18 cellular contexts compared by ENCODE assay signal in genomic region chr1:22591576-22591975, GRCh38. TPM values are rescaled to one million over a fixed set of nuclear protein-coding genes. Genes with fewer than 3 reads are reported as not detected.
DNase-seq lines count a peak whose midpoint lies in the region; ATAC-seq, FAIRE-seq and TF ChIP-seq lines count a peak whose summit lies in the region.
"Had no signal": no experiment of that assay in that cellular context is flagged by ENCODE, and none has a peak within 500 bp of the region (broad histone marks: within the 10 kb centered on the region; RNA-seq: fewer than 3 reads in every experiment).

No MANE protein-coding gene starts in this region.

- ATAC-seq in HG02571 (IDR thresholded peaks at IDR 0.05; ENCODE audit: unreplicated experiment): no peak
- ATAC-seq: HCT116 had no signal

- H3K79me2 ChIP-seq in H9 (ENCODE audit: insufficient read depth, low read length) (no peaks in the 10 kb centered on the region), astrocyte (ENCODE audit: insufficient read depth, low read length) (no peaks in the 10 kb centered on the region)

- H2BK120ac ChIP-seq in H9 (ENCODE audit: low read depth, low read length, poor library complexity, severe bottlenecking): no peak overlapping the region

- H3K4me3 ChIP-seq in astrocyte (ENCODE audit: insufficient read depth, low read depth, low read length): no peak overlapping the region

- H3K56ac ChIP-seq in H9 (ENCODE audit: insufficient read length, low read depth, low read length): no peak overlapping the region

- H4K20me1 ChIP-seq in H9 (ENCODE audit: control insufficient read depth, insufficient read depth, insufficient read length) (no peaks in the 10 kb centered on the region), astrocyte (ENCODE audit: insufficient read depth, low read length) (no peaks in the 10 kb centered on the region)

- no peaks in the 10 kb centered on the region for H3K9me3 Mint-ChIP-seq in H9
- peaks cover 3% of the 10 kb centered on the region for H3K9me3 Mint-ChIP-seq in astrocyte (ENCODE audit: unreplicated experiment)
- H3K9me3 Mint-ChIP-seq: CD4-positive, alpha-beta T cell had no signal

- DNase-seq in H9: no peak
- no peak for DNase-seq in astrocyte (ENCODE audit: low read depth)
- peak; percentile 68 for DNase-seq in islet precursor cell
- DNase-seq in urothelium cell line (ENCODE audit: low spot score): peak; percentile 28
- no peak for DNase-seq in GM03348 (ENCODE audit: low spot score)
- DNase-seq in NCI-H82 treated with DMSO at 0.1 percent for 48 hours (lab: John Stamatoyannopoulos, UW; ENCODE audit: unreplicated experiment): no peak
- DNase-seq: C1 segment of cervical spinal cord; Calu3; CD4-positive, alpha-beta T cell; DMS 273 treated with DMSO at 0.1 percent for 48 hours; DMS79; GF-D8 had no signal

- FAIRE-seq in astrocyte (lab: Jason Lieb, UNC) (no peak), urothelium cell line (lab: Jason Lieb, UNC) (no peak)
- FAIRE-seq: A204.1 had no signal

- no peak overlapping the region for H4K5ac ChIP-seq in H9 (ENCODE audit: insufficient read length, low read depth, low read length)

- H2AFZ ChIP-seq in H9 (ENCODE audit: low read length): no peak overlapping the region
- no peak overlapping the region for H2AFZ ChIP-seq in astrocyte (ENCODE audit: low read depth, low read length)

- H3K23ac ChIP-seq in H9 (ENCODE audit: insufficient read length, low read depth, low read length): no peak overlapping the region

- no peak for TF ChIP-seq CTCF in H9 (conservative IDR thresholded peaks at IDR 0.05)
- no peak for TF ChIP-seq CTCF in astrocyte (IDR thresholded peaks at IDR 0.05; ENCODE audit: insufficient read depth, low read depth, low read length)

- WGBS in H9 (ENCODE audit: extremely low coverage, insufficient read length, low lambda C conversion rate): no CpG with 5 or more reads among the region's 8 CpGs

- H3K36me3 Mint-ChIP-seq in H9 (ENCODE audit: insufficient read depth in 1 of 3, low read depth in 3 of 3) (no peaks in the 10 kb centered on the region), astrocyte (ENCODE audit: low read depth, unreplicated experiment) (no peaks in the 10 kb centered on the region)

- H3K9me3 ChIP-seq in H9 (ENCODE audit: control insufficient read depth, low read depth, low read length) (no peaks in the 10 kb centered on the region), astrocyte (ENCODE audit: insufficient read depth, low read depth, low read length) (no peaks in the 10 kb centered on the region)

- H3K4me3 Mint-ChIP-seq in H9 (no peak overlapping the region; a peak in 1 of 5 replicates), astrocyte (ENCODE audit: unreplicated experiment) (peak overlapping the region; percentile 51)
- H3K4me3 Mint-ChIP-seq: B cell; CD4-positive, alpha-beta T cell had no signal

- no peaks in the 10 kb centered on the region for H3K23me2 ChIP-seq in H9 (ENCODE audit: insufficient read length, low read depth, low read length, poor library complexity, severe bottlenecking)

- H3K4me1 ChIP-seq in H9 (ENCODE audit: insufficient read depth, low read length): no peaks in the 10 kb centered on the region
- no peaks in the 10 kb centered on the region for H3K4me1 ChIP-seq in astrocyte (ENCODE audit: insufficient read depth, low read length)

- H3K4me2 ChIP-seq in H9 (ENCODE audit: insufficient read depth, insufficient read length, low read length): no peak overlapping the region
- no peak overlapping the region for H3K4me2 ChIP-seq in astrocyte (ENCODE audit: low read length)

- no peak overlapping the region for H2AK5ac ChIP-seq in H9 (ENCODE audit: insufficient read length, low read length)

- no peaks in the 10 kb centered on the region for H3K79me1 ChIP-seq in H9 (ENCODE audit: insufficient read depth, low read depth, low read length, poor library complexity, severe bottlenecking)

- H2BK12ac ChIP-seq in H9 (ENCODE audit: insufficient read length, low read depth, low read length): no peak overlapping the region

- H3K27ac ChIP-seq in H9 (ENCODE audit: insufficient read length, low read depth, low read length): no peak overlapping the region
- no peak overlapping the region for H3K27ac ChIP-seq in astrocyte (ENCODE audit: low read depth, low read length)

- no peak overlapping the region for H4K91ac ChIP-seq in H9 (ENCODE audit: insufficient read length, low read depth, low read length)

- no peak overlapping the region for H2BK20ac ChIP-seq in H9 (ENCODE audit: low read depth, low read length, poor library complexity, severe bottlenecking)

- peak overlapping the region in 2 of 3 experiments; percentile 8 to 21; a peak in 2 of 7 replicates for H3K27ac Mint-ChIP-seq in H9
- no peak overlapping the region for H3K27ac Mint-ChIP-seq in astrocyte (ENCODE audit: unreplicated experiment)
- H3K27ac Mint-ChIP-seq: B cell; CD4-positive, alpha-beta T cell; IgD-negative memory B cell had no signal

- no peaks in the 10 kb centered on the region for H3K36me3 ChIP-seq in astrocyte (ENCODE audit: insufficient read depth, low read length)

- H4K8ac ChIP-seq in H9 (replicated peaks; ENCODE audit: insufficient read length, low read depth, low read length): no peak overlapping the region

- H3K14ac ChIP-seq in H9 (ENCODE audit: insufficient read depth, low read length): no peak overlapping the region

- no peak overlapping the region for H3K18ac ChIP-seq in H9 (ENCODE audit: insufficient read length, low read depth, low read length)

- H3K4ac ChIP-seq in H9 (ENCODE audit: low read depth, low read length): no peak overlapping the region

- H2BK5ac ChIP-seq in H9 (ENCODE audit: insufficient read length, low read length): no peak overlapping the region

- H3K27me3 Mint-ChIP-seq in H9 (ENCODE audit: low read depth): peaks cover 2% of the 10 kb centered on the region
- peaks cover 45% of the 10 kb centered on the region for H3K27me3 Mint-ChIP-seq in astrocyte (ENCODE audit: low read depth, unreplicated experiment)

- no peak overlapping the region for H3T11ph ChIP-seq in H9 (ENCODE audit: low read length)

- H3K27me3 ChIP-seq in H9 (ENCODE audit: insufficient read depth, low read length) (no peaks in the 10 kb centered on the region), astrocyte (ENCODE audit: insufficient read depth, low read length) (peaks cover 6% of the 10 kb centered on the region)

- H3K9ac ChIP-seq in H9 (ENCODE audit: extremely low read depth, insufficient read length, low read length) (no peak overlapping the region), astrocyte (ENCODE audit: low read length) (no peak overlapping the region)

- peaks cover 2 to 14% of the 10 kb centered on the region in 2 experiments; a peak in 3 of 4 replicates for H3K4me1 Mint-ChIP-seq in H9
- H3K4me1 Mint-ChIP-seq in astrocyte (ENCODE audit: low read depth, unreplicated experiment): peaks cover 10% of the 10 kb centered on the region
- H3K4me1 Mint-ChIP-seq: B cell, IgD-negative memory B cell had no signal

- no peak overlapping the region for H2BK15ac ChIP-seq in H9 (ENCODE audit: low read depth, low read length)

RNA-seq across cellular contexts. Expression of gene EPHA8, which starts 28.3 kb away (rescaled TPM):
- total RNA-seq in H9 (2021) (3.4 and 3.6 TPM in 2 replicates), astrocyte (0.17 and 0.23 TPM in 2 replicates)
- total RNA-seq: B cell; Calu3; CD4-positive, alpha-beta T cell had no signal

RNA-seq across cellular contexts. Expression of gene C1QA, which starts 44.9 kb away (rescaled TPM):
- total RNA-seq in H9 (2021): not detected in 2 replicates
- not detected in 2 replicates for total RNA-seq in astrocyte
- total RNA-seq: B cell; Calu3; CD4-positive, alpha-beta T cell; H4 had no signal

RNA-seq across cellular contexts. Expression of gene C1QC, which starts 51.9 kb away (rescaled TPM):
- total RNA-seq in H9 (2021): not detected in 2 replicates
- total RNA-seq in astrocyte: not detected in 2 replicates
- total RNA-seq: B cell; Calu3; CD4-positive, alpha-beta T cell; H4 had no signal

Comparison
In these comparisons a context has a peak if more than half of its experiments do, and no peak if none do; other contexts are left out.
1. DNase-seq: peak in islet precursor cell (single experiment) and urothelium cell line (single experiment); none in H9 (single experiment), astrocyte (single experiment), GM03348 (single experiment) and NCI-H82 treated with DMSO at 0.1 percent for 48 hours (single experiment).